1 cellular context compared by ENCODE assay signal in the genomic region with DNA sequence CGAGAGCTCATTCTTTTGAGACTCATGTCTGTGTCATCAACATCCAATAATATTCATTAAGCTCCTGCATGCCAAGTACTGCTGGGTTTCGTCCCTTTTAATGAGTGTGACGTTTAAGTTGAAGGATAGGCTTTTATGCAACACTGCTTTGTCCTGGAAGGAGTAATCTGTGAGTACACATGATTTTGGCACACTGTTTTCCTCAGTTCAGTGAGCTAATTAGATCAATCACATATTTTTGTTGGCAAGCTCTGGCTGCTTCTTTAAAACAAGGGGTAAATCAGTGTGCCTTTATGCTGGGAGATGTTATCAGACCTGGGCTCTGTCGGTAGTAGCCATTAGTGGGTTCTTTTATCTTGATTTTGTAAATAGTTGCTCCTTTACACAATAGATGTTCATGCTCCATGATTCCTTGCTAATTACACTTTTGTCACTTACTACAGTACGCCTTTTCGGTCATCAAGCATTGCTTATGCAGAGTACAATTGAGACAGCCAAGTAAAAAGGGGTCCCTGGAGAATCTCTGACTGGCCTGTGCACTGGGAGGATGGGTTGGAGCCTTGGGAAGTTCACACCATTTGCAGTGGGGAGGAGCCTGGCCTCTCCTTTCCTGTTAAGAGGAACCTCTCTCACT.
A peak's percentile ranks its signal among the peaks of the same experiment; 100 is the strongest.
TF ChIP-seq lines count a peak whose summit lies in the region.

No MANE protein-coding gene starts in this region.

TF ChIP-seq in endothelial cell of umbilical vein, 7 proteins besides CTCF, POLR2A, EP300 and RAD21:
- TF ChIP-seq JUN (IDR thresholded peaks at IDR 0.05; ENCODE audit: borderline replicate concordance, insufficient read depth, insufficient read length, low read depth) (no peak), GATA2 (IDR thresholded peaks at IDR 0.05; ENCODE audit: insufficient read depth, insufficient read length, low read depth, low read length) (peak; percentile 74), FOS (IDR thresholded peaks at IDR 0.05; ENCODE audit: borderline replicate concordance, insufficient read depth, low read length) (no peak)
